17 cellular contexts compared by ENCODE assay signal in genomic region chr12:13194462-13195110, GRCh38. TPM values are rescaled to one million over a fixed set of nuclear protein-coding genes. Genes with fewer than 3 reads are reported as not detected.
DNase-seq lines count a peak whose midpoint lies in the region; ATAC-seq and TF ChIP-seq lines count a peak whose summit lies in the region.
"Had no signal": no experiment of that assay in that cellular context is flagged by ENCODE, and none has a peak within 500 bp of the region (broad histone marks: within the 10 kb centered on the region; RNA-seq: fewer than 3 reads in every experiment).

No MANE protein-coding gene starts in this region.

- peaks cover 18% of the 10 kb centered on the region for H3K4me1 ChIP-seq in RWPE2 (ENCODE audit: insufficient read depth, poor library complexity, severe bottlenecking)
- peaks cover 6 to 8% of the 10 kb centered on the region in 2 donors for H3K4me1 ChIP-seq in esophagus (ENCODE audit: control insufficient read depth in 2 of 2, insufficient read depth in 2 of 2, low read length in 1 of 2)
- peaks cover 0 to 21% (median 19%) of the 10 kb centered on the region in 4 donors for H3K4me1 ChIP-seq in sigmoid colon

- H3K4me3 ChIP-seq in RWPE2 (ENCODE audit: severe bottlenecking) (no peak overlapping the region), esophagus (ENCODE audit: low read depth in 1 of 2, low read length in 2 of 2) (no peak overlapping the region), sigmoid colon (no peak overlapping the region)
- H3K4me3 ChIP-seq: Peyer's patch had no signal

- no peak overlapping the region for H3K4me3 Mint-ChIP-seq in activated CD4-positive, alpha-beta memory T cell treated with anti-CD3 and anti-CD28 coated beads for 36 hours
- H3K4me3 Mint-ChIP-seq: activated naive CD4-positive, alpha-beta T cell treated with anti-CD3 and anti-CD28 coated beads, Interleukin-2, amount 50 U/mL, for 24 hours; CD4-positive, CD25-positive, alpha-beta regulatory T cell had no signal

- H3K9me3 Mint-ChIP-seq in activated CD4-positive, alpha-beta memory T cell treated with anti-CD3 and anti-CD28 coated beads for 36 hours = no peaks in the 10 kb centered on the region
- H3K9me3 Mint-ChIP-seq: activated naive CD4-positive, alpha-beta T cell treated with anti-CD3 and anti-CD28 coated beads, Interleukin-2, amount 50 U/mL, for 24 hours; CD4-positive, CD25-positive, alpha-beta regulatory T cell had no signal

- no peaks in the 10 kb centered on the region for H3K27me3 ChIP-seq in RWPE2 (ENCODE audit: insufficient read depth, poor library complexity, severe bottlenecking)
- H3K27me3 ChIP-seq in esophagus (ENCODE audit: control insufficient read depth in 1 of 2, insufficient read depth in 2 of 2, low read length in 2 of 2) = no peaks in the 10 kb centered on the region
- H3K27me3 ChIP-seq in sigmoid colon = no peaks in the 10 kb centered on the region
- H3K27me3 ChIP-seq: Peyer's patch had no signal

- peaks cover 4% of the 10 kb centered on the region for H3K27me3 Mint-ChIP-seq in activated CD4-positive, alpha-beta memory T cell treated with anti-CD3 and anti-CD28 coated beads for 36 hours
- H3K27me3 Mint-ChIP-seq: activated naive CD4-positive, alpha-beta T cell treated with anti-CD3 and anti-CD28 coated beads, Interleukin-2, amount 50 U/mL, for 24 hours had no signal

- H3K9me3 ChIP-seq in RWPE2 (ENCODE audit: severe bottlenecking) (no peaks in the 10 kb centered on the region), esophagus (ENCODE audit: control insufficient read depth in 2 of 2, insufficient read depth in 1 of 2, low read depth in 1 of 2, low read length in 1 of 2) (no peaks in the 10 kb centered on the region), sigmoid colon (no peaks in the 10 kb centered on the region)
- H3K9me3 ChIP-seq: Peyer's patch had no signal

- no peak for TF ChIP-seq CTCF in RWPE2 (IDR thresholded peaks at IDR 0.05; ENCODE audit: poor library complexity, severe bottlenecking)
- no peak for TF ChIP-seq CTCF in sigmoid colon (IDR thresholded peaks at IDR 0.05)

- no peaks in the 10 kb centered on the region for H3K36me3 ChIP-seq in RWPE2 (ENCODE audit: low read depth)
- H3K36me3 ChIP-seq in esophagus (ENCODE audit: control insufficient read depth in 2 of 2, insufficient read depth in 2 of 2, low read length in 1 of 2) = no peaks in the 10 kb centered on the region
- no peaks in the 10 kb centered on the region for H3K36me3 ChIP-seq in sigmoid colon
- H3K36me3 ChIP-seq: Peyer's patch had no signal

- TF ChIP-seq EP300 in sigmoid colon (IDR thresholded peaks at IDR 0.05) = no peak

- WGBS in esophagus, 2 donors = 47 to 51% methylated on average over 4 of the region's 4 CpGs
- WGBS in sigmoid colon, 2 donors = 48 to 69% methylated on average over 4 of the region's 4 CpGs

- H3K27ac ChIP-seq in RWPE2 (ENCODE audit: poor library complexity, severe bottlenecking) (peak overlapping the region; percentile 85), esophagus (ENCODE audit: low read depth in 2 of 2, low read length in 1 of 2) (peak overlapping the region; percentile 24 to 29), sigmoid colon (peak overlapping the region in 3 of 4 donors; percentile 28 to 79 (median 74))

- intact Hi-C loops in sigmoid colon (cut with DNase I) = loop anchor here (5.0 kb wide), 1 partner anchor 92 kb away; the partner anchor contains the start of gene GSG1
- intact Hi-C loops in activated CD4-positive, alpha-beta memory T cell treated with anti-CD3 and anti-CD28 coated beads for 36 hours (cut with micrococcal nuclease) = loop anchor here (5.0 kb wide), 2 partner anchors 192 to 1173 kb away; partner anchors contain the start of genes ATF7IP and HEBP1

- no peaks in the 10 kb centered on the region for H3K36me3 Mint-ChIP-seq in activated CD4-positive, alpha-beta memory T cell treated with anti-CD3 and anti-CD28 coated beads for 36 hours
- H3K36me3 Mint-ChIP-seq: activated naive CD4-positive, alpha-beta T cell treated with anti-CD3 and anti-CD28 coated beads, Interleukin-2, amount 50 U/mL, for 24 hours; CD4-positive, CD25-positive, alpha-beta regulatory T cell had no signal

- H3K4me1 Mint-ChIP-seq in activated CD4-positive, alpha-beta memory T cell treated with anti-CD3 and anti-CD28 coated beads for 36 hours (ENCODE audit: low read depth) = peaks cover 29% of the 10 kb centered on the region

- peak; percentile 64 for ATAC-seq in RWPE2 (ENCODE audit: low read depth)
- ATAC-seq: left lobe of liver had no signal

- POLR2A ChIA-PET in activated CD4-positive, alpha-beta memory T cell treated with anti-CD3 and anti-CD28 coated beads for 36 hours (lab: Charles Lee) = interaction anchor here (1.3 kb wide), 1 partner anchor 15 kb away, joined by 4 read pairs; no protein-coding TSS in a partner anchor

- no peak for TF ChIP-seq POLR2A in sigmoid colon (IDR thresholded peaks at IDR 0.05)

- DNase-seq in CD1c-positive myeloid dendritic cell (ENCODE audit: extremely low spot score) (peak; percentile 57), RWPE2 (ENCODE audit: low spot score) (no peak), sigmoid colon (no peak), hippocampal formation (lab: John Stamatoyannopoulos, UW) (no peak), DMS79 (lab: John Stamatoyannopoulos, UW) (no peak), occipital lobe (lab: John Stamatoyannopoulos, UW) (no peak)
- DNase-seq in activated CD4-positive, alpha-beta memory T cell treated with anti-CD3 and anti-CD28 coated beads for 36 hours = no peak
- DNase-seq: activated CD8-positive, alpha-beta memory T cell treated with anti-CD3 and anti-CD28 coated beads for 24 hours; CD4-positive, CD25-positive, alpha-beta regulatory T cell; cortex of kidney; MM.1S; NCI-H2171 treated with DMSO at 0.1 percent for 48 hours; stimulated activated CD8-positive, alpha-beta memory T cell treated with anti-CD3 and anti-CD28 coated beads, Interleukin-4, amount 100 ng/mL, for 48 hours had no signal

- H3K27ac Mint-ChIP-seq in activated CD4-positive, alpha-beta memory T cell treated with anti-CD3 and anti-CD28 coated beads for 36 hours = no peak overlapping the region
- H3K27ac Mint-ChIP-seq: activated naive CD4-positive, alpha-beta T cell treated with anti-CD3 and anti-CD28 coated beads, Interleukin-2, amount 50 U/mL, for 24 hours had no signal

- CTCF ChIA-PET in activated CD4-positive, alpha-beta memory T cell treated with anti-CD3 and anti-CD28 coated beads for 36 hours (lab: Charles Lee) = interaction anchor here (0.8 to 4.5 kb wide), 2 partner anchors 12 to 16 kb away, joined by 3 to 23 read pairs; no protein-coding TSS in a partner anchor

RNA-seq across cellular contexts. Expression of gene EMP1, which starts 1.9 kb away (rescaled TPM):
- polyA plus RNA-seq in esophagus (1,000 to 10,000 TPM; 1,597 to 1,599 TPM), sigmoid colon (100 to 1,000 TPM in 1 of 3 donors, 10 to 100 TPM in 2; 25.8 to 153 (median 34.7) TPM)
- total RNA-seq in sigmoid colon (100 to 1,000 TPM in 2 of 4 donors, 10 to 100 TPM in 2; 72.1 to 172 (median 94.2) TPM), occipital lobe (6.6 TPM)
- total RNA-seq in activated CD4-positive, alpha-beta memory T cell treated with anti-CD3 and anti-CD28 coated beads for 36 hours = 10 to 100 TPM; 54.4 to 57.3 TPM

Comparison
In these comparisons a context has a peak if more than half of its experiments do, and no peak if none do; other contexts are left out.
1. H3K27ac ChIP-seq: peak in every context shown above with its lines; median percentile 85 in RWPE2; 74 in sigmoid colon; 26 in esophagus.